2 cellular contexts compared by ENCODE assay signal in the genomic region with DNA sequence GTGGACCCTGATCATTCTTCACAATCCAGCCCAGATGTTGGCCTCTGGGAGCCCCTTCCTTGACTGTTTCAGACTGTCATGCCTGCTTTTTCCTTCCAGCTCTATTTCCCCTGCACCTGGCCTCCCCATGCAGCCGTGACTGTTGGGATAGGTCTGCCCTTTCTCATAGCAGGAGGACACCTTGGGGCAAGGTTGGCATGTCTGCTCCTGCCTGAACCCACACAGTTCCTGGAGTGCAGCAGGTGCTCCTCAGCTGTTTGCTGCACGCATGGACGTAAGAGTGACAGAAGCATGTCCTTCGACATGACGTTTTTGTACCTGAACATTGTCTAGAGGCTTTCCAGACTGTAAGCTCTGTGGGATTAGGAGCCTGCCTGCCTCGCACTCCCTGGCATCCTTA.
TF ChIP-seq lines count a peak whose summit lies in the region.

No MANE protein-coding gene starts in this region.

TF ChIP-seq in IMR-90, 13 proteins besides CTCF, POLR2A, EP300 and RAD21:
- TF ChIP-seq BHLHE40 (IDR thresholded peaks at IDR 0.05; ENCODE audit: low read depth, low read length) (no peak), CEBPB (IDR thresholded peaks at IDR 0.05; ENCODE audit: low read depth, low read length) (no peak), CHD1 (IDR thresholded peaks at IDR 0.05; ENCODE audit: low read depth, low read length) (no peak), NFE2L2 (IDR thresholded peaks at IDR 0.05; ENCODE audit: low read depth, low read length) (no peak), RCOR1 (IDR thresholded peaks at IDR 0.05; ENCODE audit: insufficient replicate concordance, low read length) (no peak), RFX5 (IDR thresholded peaks at IDR 0.05; ENCODE audit: low read depth, low read length) (no peak), MAFK (IDR thresholded peaks at IDR 0.05; ENCODE audit: low read depth, low read length) (no peak), MXI1 (IDR thresholded peaks at IDR 0.05; ENCODE audit: borderline replicate concordance, low read depth, low read length) (no peak), FOS (IDR thresholded peaks at IDR 0.05; ENCODE audit: low read depth, low read length) (no peak), SMC3 (IDR thresholded peaks at IDR 0.05; ENCODE audit: low read depth, low read length) (no peak), MAZ (IDR thresholded peaks at IDR 0.05; ENCODE audit: borderline replicate concordance, low read depth, low read length) (no peak)
- TF ChIP-seq, protein P1, sequence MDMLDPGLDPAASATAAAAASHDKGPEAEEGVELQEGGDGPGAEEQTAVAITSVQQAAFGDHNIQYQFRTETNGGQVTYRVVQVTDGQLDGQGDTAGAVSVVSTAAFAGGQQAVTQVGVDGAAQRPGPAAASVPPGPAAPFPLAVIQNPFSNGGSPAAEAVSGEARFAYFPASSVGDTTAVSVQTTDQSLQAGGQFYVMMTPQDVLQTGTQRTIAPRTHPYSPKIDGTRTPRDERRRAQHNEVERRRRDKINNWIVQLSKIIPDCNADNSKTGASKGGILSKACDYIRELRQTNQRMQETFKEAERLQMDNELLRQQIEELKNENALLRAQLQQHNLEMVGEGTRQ (IDR thresholded peaks at IDR 0.05; ENCODE audit: low read depth, low read length): no peak
- TF ChIP-seq, protein P2, sequence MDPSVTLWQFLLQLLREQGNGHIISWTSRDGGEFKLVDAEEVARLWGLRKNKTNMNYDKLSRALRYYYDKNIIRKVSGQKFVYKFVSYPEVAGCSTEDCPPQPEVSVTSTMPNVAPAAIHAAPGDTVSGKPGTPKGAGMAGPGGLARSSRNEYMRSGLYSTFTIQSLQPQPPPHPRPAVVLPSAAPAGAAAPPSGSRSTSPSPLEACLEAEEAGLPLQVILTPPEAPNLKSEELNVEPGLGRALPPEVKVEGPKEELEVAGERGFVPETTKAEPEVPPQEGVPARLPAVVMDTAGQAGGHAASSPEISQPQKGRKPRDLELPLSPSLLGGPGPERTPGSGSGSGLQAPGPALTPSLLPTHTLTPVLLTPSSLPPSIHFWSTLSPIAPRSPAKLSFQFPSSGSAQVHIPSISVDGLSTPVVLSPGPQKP (IDR thresholded peaks at IDR 0.05; ENCODE audit: borderline replicate concordance, low read depth, low read length): no peak
TF ChIP-seq in IMR-90: peak in this region for 0.

TF ChIP-seq in HepG2, 621 proteins besides CTCF, POLR2A, EP300 and RAD21:
- TF ChIP-seq, protein P3, sequence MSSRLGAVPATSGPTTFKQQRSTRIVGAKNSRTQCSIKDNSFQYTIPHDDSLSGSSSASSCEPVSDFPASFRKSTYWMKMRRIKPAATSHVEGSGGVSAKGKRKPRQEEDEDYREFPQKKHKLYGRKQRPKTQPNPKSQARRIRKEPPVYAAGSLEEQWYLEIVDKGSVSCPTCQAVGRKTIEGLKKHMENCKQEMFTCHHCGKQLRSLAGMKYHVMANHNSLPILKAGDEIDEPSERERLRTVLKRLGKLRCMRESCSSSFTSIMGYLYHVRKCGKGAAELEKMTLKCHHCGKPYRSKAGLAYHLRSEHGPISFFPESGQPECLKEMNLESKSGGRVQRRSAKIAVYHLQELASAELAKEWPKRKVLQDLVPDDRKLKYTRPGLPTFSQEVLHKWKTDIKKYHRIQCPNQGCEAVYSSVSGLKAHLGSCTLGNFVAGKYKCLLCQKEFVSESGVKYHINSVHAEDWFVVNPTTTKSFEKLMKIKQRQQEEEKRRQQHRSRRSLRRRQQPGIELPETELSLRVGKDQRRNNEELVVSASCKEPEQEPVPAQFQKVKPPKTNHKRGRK (CRISPR knock-in tag; IDR thresholded peaks at IDR 0.05): no peak
- TF ChIP-seq RNF2 (conservative IDR thresholded peaks at IDR 0.05; ENCODE audit: low read depth) (no peak), KMT2A (CRISPR knock-in tag; IDR thresholded peaks at IDR 0.05) (no peak), SUZ12 (IDR thresholded peaks at IDR 0.05; ENCODE audit: low read depth, low read length) (no peak), CHD4 (IDR thresholded peaks at IDR 0.05; ENCODE audit: borderline replicate concordance, low read length) (no peak), SOX6 (IDR thresholded peaks at IDR 0.05) (no peak), SOX6 (CRISPR knock-in tag; IDR thresholded peaks at IDR 0.05) (no peak), ZNF253 (CRISPR knock-in tag; IDR thresholded peaks at IDR 0.05; ENCODE audit: borderline replicate concordance) (no peak), WIZ (CRISPR knock-in tag; IDR thresholded peaks at IDR 0.05) (no peak), ZFX (CRISPR knock-in tag; IDR thresholded peaks at IDR 0.05; ENCODE audit: low read depth) (no peak), ZFP90 (CRISPR knock-in tag; IDR thresholded peaks at IDR 0.05; ENCODE audit: borderline replicate concordance) (no peak), MTF2 (CRISPR knock-in tag; IDR thresholded peaks at IDR 0.05; ENCODE audit: borderline replicate concordance) (no peak), NONO (IDR thresholded peaks at IDR 0.05) (no peak), NONO (CRISPR knock-in tag; conservative IDR thresholded peaks at IDR 0.05) (no peak)
- TF ChIP-seq, protein P4, sequence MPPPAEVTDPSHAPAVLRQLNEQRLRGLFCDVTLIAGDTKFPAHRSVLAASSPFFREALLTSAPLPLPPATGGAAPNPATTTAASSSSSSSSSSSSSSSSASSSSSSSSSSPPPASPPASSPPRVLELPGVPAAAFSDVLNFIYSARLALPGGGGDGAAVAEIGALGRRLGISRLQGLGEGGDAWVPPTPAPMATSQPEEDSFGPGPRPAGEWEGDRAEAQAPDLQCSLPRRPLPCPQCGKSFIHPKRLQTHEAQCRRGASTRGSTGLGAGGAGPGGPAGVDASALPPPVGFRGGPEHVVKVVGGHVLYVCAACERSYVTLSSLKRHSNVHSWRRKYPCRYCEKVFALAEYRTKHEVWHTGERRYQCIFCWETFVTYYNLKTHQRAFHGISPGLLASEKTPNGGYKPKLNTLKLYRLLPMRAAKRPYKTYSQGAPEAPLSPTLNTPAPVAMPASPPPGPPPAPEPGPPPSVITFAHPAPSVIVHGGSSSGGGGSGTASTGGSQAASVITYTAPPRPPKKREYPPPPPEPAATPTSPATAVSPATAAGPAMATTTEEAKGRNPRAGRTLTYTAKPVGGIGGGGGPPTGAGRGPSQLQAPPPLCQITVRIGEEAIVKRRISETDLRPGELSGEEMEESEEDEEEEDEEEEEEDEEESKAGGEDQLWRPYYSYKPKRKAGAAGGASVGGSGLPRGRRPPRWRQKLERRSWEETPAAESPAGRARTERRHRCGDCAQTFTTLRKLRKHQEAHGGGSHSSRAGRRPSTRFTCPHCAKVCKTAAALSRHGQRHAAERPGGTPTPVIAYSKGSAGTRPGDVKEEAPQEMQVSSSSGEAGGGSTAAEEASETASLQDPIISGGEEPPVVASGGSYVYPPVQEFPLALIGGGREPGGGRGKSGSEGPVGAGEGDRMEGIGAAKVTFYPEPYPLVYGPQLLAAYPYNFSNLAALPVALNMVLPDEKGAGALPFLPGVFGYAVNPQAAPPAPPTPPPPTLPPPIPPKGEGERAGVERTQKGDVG (CRISPR knock-in tag; IDR thresholded peaks at IDR 0.05; ENCODE audit: borderline replicate concordance): no peak
- TF ChIP-seq, protein P5, sequence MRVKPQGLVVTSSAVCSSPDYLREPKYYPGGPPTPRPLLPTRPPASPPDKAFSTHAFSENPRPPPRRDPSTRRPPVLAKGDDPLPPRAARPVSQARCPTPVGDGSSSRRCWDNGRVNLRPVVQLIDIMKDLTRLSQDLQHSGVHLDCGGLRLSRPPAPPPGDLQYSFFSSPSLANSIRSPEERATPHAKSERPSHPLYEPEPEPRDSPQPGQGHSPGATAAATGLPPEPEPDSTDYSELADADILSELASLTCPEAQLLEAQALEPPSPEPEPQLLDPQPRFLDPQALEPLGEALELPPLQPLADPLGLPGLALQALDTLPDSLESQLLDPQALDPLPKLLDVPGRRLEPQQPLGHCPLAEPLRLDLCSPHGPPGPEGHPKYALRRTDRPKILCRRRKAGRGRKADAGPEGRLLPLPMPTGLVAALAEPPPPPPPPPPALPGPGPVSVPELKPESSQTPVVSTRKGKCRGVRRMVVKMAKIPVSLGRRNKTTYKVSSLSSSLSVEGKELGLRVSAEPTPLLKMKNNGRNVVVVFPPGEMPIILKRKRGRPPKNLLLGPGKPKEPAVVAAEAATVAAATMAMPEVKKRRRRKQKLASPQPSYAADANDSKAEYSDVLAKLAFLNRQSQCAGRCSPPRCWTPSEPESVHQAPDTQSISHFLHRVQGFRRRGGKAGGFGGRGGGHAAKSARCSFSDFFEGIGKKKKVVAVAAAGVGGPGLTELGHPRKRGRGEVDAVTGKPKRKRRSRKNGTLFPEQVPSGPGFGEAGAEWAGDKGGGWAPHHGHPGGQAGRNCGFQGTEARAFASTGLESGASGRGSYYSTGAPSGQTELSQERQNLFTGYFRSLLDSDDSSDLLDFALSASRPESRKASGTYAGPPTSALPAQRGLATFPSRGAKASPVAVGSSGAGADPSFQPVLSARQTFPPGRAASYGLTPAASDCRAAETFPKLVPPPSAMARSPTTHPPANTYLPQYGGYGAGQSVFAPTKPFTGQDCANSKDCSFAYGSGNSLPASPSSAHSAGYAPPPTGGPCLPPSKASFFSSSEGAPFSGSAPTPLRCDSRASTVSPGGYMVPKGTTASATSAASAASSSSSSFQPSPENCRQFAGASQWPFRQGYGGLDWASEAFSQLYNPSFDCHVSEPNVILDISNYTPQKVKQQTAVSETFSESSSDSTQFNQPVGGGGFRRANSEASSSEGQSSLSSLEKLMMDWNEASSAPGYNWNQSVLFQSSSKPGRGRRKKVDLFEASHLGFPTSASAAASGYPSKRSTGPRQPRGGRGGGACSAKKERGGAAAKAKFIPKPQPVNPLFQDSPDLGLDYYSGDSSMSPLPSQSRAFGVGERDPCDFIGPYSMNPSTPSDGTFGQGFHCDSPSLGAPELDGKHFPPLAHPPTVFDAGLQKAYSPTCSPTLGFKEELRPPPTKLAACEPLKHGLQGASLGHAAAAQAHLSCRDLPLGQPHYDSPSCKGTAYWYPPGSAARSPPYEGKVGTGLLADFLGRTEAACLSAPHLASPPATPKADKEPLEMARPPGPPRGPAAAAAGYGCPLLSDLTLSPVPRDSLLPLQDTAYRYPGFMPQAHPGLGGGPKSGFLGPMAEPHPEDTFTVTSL (CRISPR knock-in tag; IDR thresholded peaks at IDR 0.05; ENCODE audit: borderline replicate concordance): no peak
